11 cellular contexts compared by ENCODE assay signal in the genomic region with DNA sequence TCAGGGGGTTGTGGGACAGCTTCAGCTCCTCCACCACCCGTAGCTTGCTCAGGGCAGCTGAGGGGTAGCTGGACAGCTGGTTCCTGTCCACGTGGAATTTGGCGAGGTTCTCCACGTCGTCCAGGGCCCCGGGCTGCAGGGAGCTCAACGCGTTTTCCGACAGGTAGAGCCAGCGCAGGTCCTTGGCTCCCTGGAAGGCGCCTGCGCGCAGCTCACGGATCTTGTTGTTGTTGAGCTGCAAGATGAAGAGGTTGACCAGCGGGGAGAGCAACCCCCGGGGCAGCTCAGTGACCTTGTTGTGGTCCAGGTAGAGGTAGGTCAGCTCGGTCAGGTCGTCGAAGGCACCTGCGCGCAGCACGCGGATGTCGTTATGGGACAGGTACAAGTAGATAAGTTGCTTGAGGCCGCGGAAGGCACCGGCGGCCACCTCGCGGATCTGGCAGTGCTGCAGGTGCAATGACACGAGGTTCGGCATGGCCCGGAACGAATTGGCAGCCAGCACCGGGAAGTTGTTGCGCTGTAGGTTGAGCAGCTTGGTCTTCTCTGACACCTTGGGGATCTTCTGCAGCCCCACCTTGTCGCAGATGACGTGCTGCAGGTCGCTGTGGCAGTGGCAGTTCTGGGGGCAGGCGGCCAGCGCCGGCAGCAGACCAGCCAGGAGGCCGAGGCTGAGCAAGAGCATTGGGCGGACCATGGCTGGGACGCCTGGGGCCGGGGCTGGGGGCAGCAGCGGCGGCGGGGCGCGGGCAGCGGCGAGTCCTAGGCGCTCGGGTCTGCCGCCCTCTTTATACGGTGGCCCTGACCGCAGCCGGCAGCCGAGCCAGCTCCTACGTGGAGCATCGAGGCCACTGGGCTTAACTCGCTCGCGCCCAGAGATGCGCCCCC. TPM values are rescaled to one million over a fixed set of nuclear protein-coding genes. Genes with fewer than 3 reads are reported as not detected.
DNase-seq lines count a peak whose midpoint lies in the region; ATAC-seq and TF ChIP-seq lines count a peak whose summit lies in the region.
"Had no signal": no experiment of that assay in that cellular context is flagged by ENCODE, and none has a peak within 500 bp of the region (broad histone marks: within the 10 kb centered on the region; RNA-seq: fewer than 3 reads in every experiment).

A gene with protein sequence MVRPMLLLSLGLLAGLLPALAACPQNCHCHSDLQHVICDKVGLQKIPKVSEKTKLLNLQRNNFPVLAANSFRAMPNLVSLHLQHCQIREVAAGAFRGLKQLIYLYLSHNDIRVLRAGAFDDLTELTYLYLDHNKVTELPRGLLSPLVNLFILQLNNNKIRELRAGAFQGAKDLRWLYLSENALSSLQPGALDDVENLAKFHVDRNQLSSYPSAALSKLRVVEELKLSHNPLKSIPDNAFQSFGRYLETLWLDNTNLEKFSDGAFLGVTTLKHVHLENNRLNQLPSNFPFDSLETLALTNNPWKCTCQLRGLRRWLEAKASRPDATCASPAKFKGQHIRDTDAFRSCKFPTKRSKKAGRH (minus strand): TSS at position 761 of the 885 bp plus-strand sequence. CDS start 67 bp downstream, at position 694.

- H3K4me3 ChIP-seq in lower lobe of right lung (peak within 1 kb of the TSS; percentile 32), suprapubic skin (peak within 1 kb of the TSS; percentile 46)

- no peak for TF ChIP-seq POLR2A in suprapubic skin (IDR thresholded peaks at IDR 0.05)

- H3K9me3 ChIP-seq in lower lobe of right lung (no peaks in the 10 kb centered on the region), suprapubic skin (no peaks in the 10 kb centered on the region)

- H3K4me1 ChIP-seq in lower lobe of right lung (peaks cover 13% of the 10 kb centered on the region), suprapubic skin (peaks cover 32% of the 10 kb centered on the region)

- H3K27me3 ChIP-seq in lower lobe of right lung (ENCODE audit: low read depth), result peaks cover 11% of the 10 kb centered on the region
- no peaks in the 10 kb centered on the region for H3K27me3 ChIP-seq in suprapubic skin

- H3K36me3 ChIP-seq in lower lobe of right lung (peaks cover 17% of the 10 kb centered on the region), suprapubic skin (peaks cover 25% of the 10 kb centered on the region)

- peak; percentile 22 for DNase-seq in NCI-H2227 (lab: John Stamatoyannopoulos, UW; ENCODE audit: unreplicated experiment)
- DNase-seq in NCI-H2227 treated with DMSO at 0.1 percent for 48 hours (lab: John Stamatoyannopoulos, UW), result no peak
- DNase-seq in dermis blood vessel endothelial cell, result peak; percentile 15
- no peak for DNase-seq in lower lobe of right lung
- DNase-seq in suprapubic skin (ENCODE audit: low spot score in 2 of 2), result no peak
- DNase-seq in NCI-H1694 (lab: John Stamatoyannopoulos, UW), result no peak
- DNase-seq: 8988T, NCI-H446 treated with DMSO at 0.1 percent for 48 hours had no signal

- peak in 1 of 2 donors; percentile 23 for ATAC-seq in lower lobe of right lung
- ATAC-seq in HG03432 (IDR thresholded peaks at IDR 0.05; ENCODE audit: unreplicated experiment), result no peak
- no peak for ATAC-seq in HG03354 (IDR thresholded peaks at IDR 0.05; ENCODE audit: poor library complexity, severe bottlenecking, unreplicated experiment)

- TF ChIP-seq CTCF in lower lobe of right lung (IDR thresholded peaks at IDR 0.05) (no peak), suprapubic skin (IDR thresholded peaks at IDR 0.05) (no peak)

- no peak for TF ChIP-seq EP300 in suprapubic skin (IDR thresholded peaks at IDR 0.05)

- intact Hi-C loops in lower lobe of right lung (cut with DNase I), result no loop called here

- H3K27ac ChIP-seq in lower lobe of right lung (no peak within 1 kb of the TSS), suprapubic skin (no peak within 1 kb of the TSS)

- 41% methylated on average over 28 of the region's 66 CpGs for WGBS in suprapubic skin

RNA-seq across cellular contexts. Expression of the gene that starts here (rescaled TPM):
- total RNA-seq in dermis blood vessel endothelial cell (not detected in 2 replicates), lower lobe of right lung (not detected), suprapubic skin (10 to 100 TPM in 1 of 4 donors, 1 to 10 TPM in 3; 4.5 to 15.4 (median 7.2) TPM)
- total RNA-seq: glomerular endothelial cell had no signal

Comparison
In these comparisons a context has a peak if more than half of its experiments do, and no peak if none do; other contexts are left out.
1. Peak in DNase-seq in dermis blood vessel endothelial cell; RNA of the gene not detected or under 1 TPM.